ENCODE assay signal across 8 cellular contexts in genomic region chrX:47806415-47807404, GRCh38. TPM values are rescaled to one million over a fixed set of nuclear protein-coding genes. Genes with fewer than 3 reads are reported as not detected.
A peak's percentile ranks its signal among the peaks of the same experiment; 100 is the strongest.
DNase-seq lines count a peak whose midpoint lies in the region; ATAC-seq, FAIRE-seq and TF ChIP-seq lines count a peak whose summit lies in the region.
"Not testable (repeated sequence)": the region's sequence is repeated elsewhere in the genome, so short reads cannot be mapped to it uniquely, and the experiment has no call there.

No MANE protein-coding gene starts in this region.

- not testable (repeated sequence) for TF ChIP-seq CTCF in WTC11 (IDR thresholded peaks at IDR 0.05); endothelial cell of umbilical vein (IDR thresholded peaks at IDR 0.05; ENCODE audit: extremely low read depth in 1 of 2, insufficient read depth in 1 of 2, low read depth in 1 of 2, low read length in 2 of 2); left ventricle myocardium inferior (IDR thresholded peaks at IDR 0.05; ENCODE audit: borderline replicate concordance); prostate gland (IDR thresholded peaks at IDR 0.05)

- H3K4me3 Mint-ChIP-seq in WTC11, result not testable (repeated sequence)

- H3K4me1 Mint-ChIP-seq in WTC11, result peaks cover 30% of the 10 kb centered on the region

- DNase-seq in NT2/D1 (ENCODE audit: low read depth, low spot score); endothelial cell of umbilical vein (ENCODE audit: low read depth, low spot score); left ventricle myocardium inferior: not testable (repeated sequence)
- peak; percentile 51 for DNase-seq in WTC11 (ENCODE audit: low spot score)
- DNase-seq in left colon, result peak in 1 of 2 donors; percentile 8
- peak; percentile 3 for DNase-seq in prostate gland (ENCODE audit: low spot score)

- POLR2A ChIA-PET in WTC11 (lab: Charles Lee), result interaction anchor here (0.6 to 0.8 kb wide), 2 partner anchors 10 to 245 kb away, joined by 3 to 5 read pairs; no protein-coding TSS in a partner anchor
- POLR2A ChIA-PET in endothelial cell of umbilical vein (lab: Charles Lee), result not testable (repeated sequence)

- peak overlapping the region; percentile 50 for H3K27ac ChIP-seq in HUES48 (ENCODE audit: low read depth, low read length)
- not testable (repeated sequence) for H3K27ac ChIP-seq in endothelial cell of umbilical vein (ENCODE audit: insufficient read depth, low read depth, low read length); prostate gland
- H3K27ac ChIP-seq in left ventricle myocardium inferior (replicated peaks), result peak overlapping the region; percentile 57

- intact Hi-C loops in endothelial cell of umbilical vein (cut with micrococcal nuclease); left ventricle myocardium inferior (cut with micrococcal nuclease); left colon (cut with DNase I, micrococcal nuclease); prostate gland (cut with DNase I): not testable (repeated sequence)

- not testable (repeated sequence) for H3K9me1 ChIP-seq in endothelial cell of umbilical vein (replicated peaks; ENCODE audit: control insufficient read depth, extremely low read depth, insufficient read depth, low read length)

- CTCF ChIA-PET in WTC11 (lab: Charles Lee) (interaction anchor here (0.7 to 2.8 kb wide), 14 partner anchors 9 to 661 kb away, joined by 3 to 24 read pairs (median 4); partner anchors contain the start of genes ELK1 and ZNF81), endothelial cell of umbilical vein (lab: Charles Lee) (interaction anchor here (0.7 kb wide), 2 partner anchors 23 to 29 kb away, joined by 3 read pairs; no protein-coding TSS in a partner anchor)

- BruUV-seq in endothelial cell of umbilical vein (replicated peaks; lab: Mats Ljungman, UMichigan), result not testable (repeated sequence)

- not testable (repeated sequence) for H4K20me1 ChIP-seq in endothelial cell of umbilical vein (replicated peaks; ENCODE audit: control insufficient read depth, extremely low read depth, insufficient read depth, low read length)

- peak; percentile 63 for FAIRE-seq in endothelial cell of umbilical vein (lab: Jason Lieb, UNC)

- H3K36me3 Mint-ChIP-seq in WTC11, result not testable (repeated sequence)

- H3K4me2 ChIP-seq in endothelial cell of umbilical vein (ENCODE audit: insufficient read depth, low read length), result not testable (repeated sequence)

- not testable (repeated sequence) for H3K4me3 ChIP-seq in HUES48 (ENCODE audit: low read depth, low read length); endothelial cell of umbilical vein (replicated peaks in 1 of 3; ENCODE audit: insufficient read depth in 1 of 3, low read depth in 1 of 3, low read length in 3 of 3); left ventricle myocardium inferior; prostate gland
- H3K4me3 ChIP-seq in NT2/D1 (ENCODE audit: insufficient read length, low read depth), result peak overlapping the region; percentile 15

- not testable (repeated sequence) for H3K9me3 Mint-ChIP-seq in WTC11

- not testable (repeated sequence) for H3K27me3 ChIP-seq in HUES48 (ENCODE audit: control insufficient read depth, insufficient read depth, low read length); NT2/D1 (ENCODE audit: insufficient read depth, insufficient read length); endothelial cell of umbilical vein (ENCODE audit: control insufficient read depth in 2 of 2, insufficient read depth in 2 of 2, low read length in 2 of 2); left ventricle myocardium inferior (ENCODE audit: low read depth); prostate gland (replicated peaks; ENCODE audit: insufficient read depth)

- peak; percentile 94 for ATAC-seq in WTC11
- peak; percentile 72 for ATAC-seq in left colon

- H3K27me3 Mint-ChIP-seq in WTC11 (ENCODE audit: low read depth), result not testable (repeated sequence)

- peak overlapping the region; percentile 84 for H3K27ac Mint-ChIP-seq in WTC11

- H3K9ac ChIP-seq in ES-I3 (ENCODE audit: low read depth, low read length), result peak overlapping the region; percentile 22
- H3K9ac ChIP-seq in HUES48 (ENCODE audit: low read depth, low read length); endothelial cell of umbilical vein (replicated peaks; ENCODE audit: extremely low read depth, insufficient read depth, low read length): not testable (repeated sequence)
- peak overlapping the region; percentile 44 for H3K9ac ChIP-seq in NT2/D1 (ENCODE audit: insufficient read length, low read depth)

- H3K4me1 ChIP-seq in ES-I3 (ENCODE audit: insufficient read depth, low read length) (peaks cover 12% of the 10 kb centered on the region; the same call in 1 of the 2 replicates), HUES48 (ENCODE audit: control insufficient read depth, insufficient read depth, low read length) (peaks cover 16% of the 10 kb centered on the region)
- H3K4me1 ChIP-seq in NT2/D1 (ENCODE audit: insufficient read depth, insufficient read length); endothelial cell of umbilical vein (ENCODE audit: control insufficient read depth, extremely low read depth, insufficient read depth, low read length); left ventricle myocardium inferior; prostate gland (replicated peaks): not testable (repeated sequence)

- dilution Hi-C loops in endothelial cell of umbilical vein (cut with MboI; ENCODE audit: extremely low pct_ligation_motif_present, low sequenced_read_pairs), result not testable (repeated sequence)

- 76% methylated on average over 5 of the region's 16 CpGs for WGBS in prostate gland

- not testable (repeated sequence) for H3K9me3 ChIP-seq in ES-I3 (ENCODE audit: control insufficient read depth, insufficient read depth, low read length); HUES48 (ENCODE audit: control insufficient read depth, insufficient read depth, low read length); NT2/D1 (ENCODE audit: insufficient read depth, low read length); endothelial cell of umbilical vein (replicated peaks; ENCODE audit: control insufficient read depth, insufficient read depth, low read length); left ventricle myocardium inferior (replicated peaks); prostate gland

- not testable (repeated sequence) for H2AFZ ChIP-seq in endothelial cell of umbilical vein (ENCODE audit: low read depth, low read length)

- H3K36me3 ChIP-seq in ES-I3 (ENCODE audit: insufficient read depth, low read length); HUES48 (ENCODE audit: control insufficient read depth, insufficient read depth, low read length); NT2/D1 (ENCODE audit: insufficient read depth, insufficient read length, low read length); endothelial cell of umbilical vein (ENCODE audit: control insufficient read depth in 2 of 2, extremely low read depth in 1 of 2, insufficient read depth in 2 of 2, low read length in 2 of 2); left ventricle myocardium inferior; prostate gland: not testable (repeated sequence)

- not testable (repeated sequence) for TF ChIP-seq POLR2A in endothelial cell of umbilical vein (IDR thresholded peaks at IDR 0.05; ENCODE audit: low read depth, low read length); prostate gland (IDR thresholded peaks at IDR 0.05)

- not testable (repeated sequence) for H3K79me2 ChIP-seq in endothelial cell of umbilical vein (ENCODE audit: control insufficient read depth, insufficient read depth, low read length)

RNA-seq across cellular contexts. Expression of gene ZNF81, which starts 30.0 kb away (rescaled TPM):
- total RNA-seq in WTC11 (2021) (8.9 to 12.0 TPM (median 11.9 TPM) in 3 replicates), endothelial cell of umbilical vein (6.4 and 9.6 TPM in 2 replicates), left ventricle myocardium inferior (5.8 TPM), left colon (10 to 100 TPM; 11.8 to 12.0 TPM), prostate gland (1 to 10 TPM; 4.5 to 6.2 TPM)
- 2.1 and 2.7 TPM in 2 replicates for polyA plus RNA-seq in endothelial cell of umbilical vein
- 2.3 TPM in 2 replicates for polyA plus RNA-seq in endothelial cell of umbilical vein (2011; cell fraction: cytosol; rRNA removed)
- 6.8 and 7.8 TPM in 2 replicates for polyA plus RNA-seq in endothelial cell of umbilical vein (2011; cell fraction: nucleus; rRNA removed)
- 3.3 and 3.8 TPM in 2 replicates for polyA plus RNA-seq in endothelial cell of umbilical vein (2012)
- 13.3 and 17.7 TPM in 2 replicates for polyA minus RNA-seq in endothelial cell of umbilical vein
- polyA minus RNA-seq in endothelial cell of umbilical vein (2011; cell fraction: cytosol; rRNA and poly(A)+ RNA removed), result 7.4 TPM
- polyA minus RNA-seq in endothelial cell of umbilical vein (2011; cell fraction: nucleus; rRNA and poly(A)+ RNA removed), result 11.1 and 13.8 TPM in 2 replicates
